Comparison of ENCODE assay signal across 19 cellular contexts in genomic region chr1:25945756-25946155, GRCh38. TPM values are rescaled to one million over a fixed set of nuclear protein-coding genes. Genes with fewer than 3 reads are reported as not detected.
DNase-seq lines count a peak whose midpoint lies in the region; ATAC-seq, FAIRE-seq and TF ChIP-seq lines count a peak whose summit lies in the region.
"Had no signal": no experiment of that assay in that cellular context is flagged by ENCODE, and none has a peak within 500 bp of the region (broad histone marks: within the 10 kb centered on the region; RNA-seq: fewer than 3 reads in every experiment).

No MANE protein-coding gene starts in this region.

- H3K4me3 ChIP-seq in BE2C (ENCODE audit: low read depth, low read length) = no peak overlapping the region
- no peak overlapping the region for H3K4me3 ChIP-seq in astrocyte (ENCODE audit: insufficient read depth, low read depth, low read length)
- no peak overlapping the region for H3K4me3 ChIP-seq in neural progenitor cell

- no peak for FAIRE-seq in astrocyte (lab: Jason Lieb, UNC)
- FAIRE-seq: D721Med, H54 had no signal

- peaks cover 11% of the 10 kb centered on the region for H3F3A ChIP-seq in neural progenitor cell (ENCODE audit: low read depth)

- H3K4me2 ChIP-seq in astrocyte (ENCODE audit: low read length) (no peak overlapping the region), neural progenitor cell (no peak overlapping the region)

- H3K36me3 ChIP-seq in BE2C (no peaks in the 10 kb centered on the region), astrocyte (ENCODE audit: insufficient read depth, low read length) (no peaks in the 10 kb centered on the region), neural progenitor cell (no peaks in the 10 kb centered on the region)

- H3K9me3 Mint-ChIP-seq in astrocyte (ENCODE audit: unreplicated experiment) (peaks cover 31% of the 10 kb centered on the region), neural progenitor cell (peaks cover 23% of the 10 kb centered on the region)
- H3K9me3 Mint-ChIP-seq in stimulated activated effector memory CD8-positive, alpha-beta T cell treated with anti-CD3 and anti-CD28 coated beads, Interleukin-12 subunit alpha, Interleukin-12 subunit beta, amount 100 ng/mL, for 72 hours = peaks cover 9% of the 10 kb centered on the region

- H3K36me3 Mint-ChIP-seq in astrocyte (ENCODE audit: low read depth, unreplicated experiment) (peaks cover 3% of the 10 kb centered on the region), neural progenitor cell (peaks cover 2% of the 10 kb centered on the region)
- no peaks in the 10 kb centered on the region for H3K36me3 Mint-ChIP-seq in stimulated activated effector memory CD8-positive, alpha-beta T cell treated with anti-CD3 and anti-CD28 coated beads, Interleukin-12 subunit alpha, Interleukin-12 subunit beta, amount 100 ng/mL, for 72 hours

- H3K9ac ChIP-seq in astrocyte (ENCODE audit: low read length) = no peak overlapping the region
- no peak overlapping the region for H3K9ac ChIP-seq in neural progenitor cell

- peak; percentile 61 for DNase-seq in BE2C
- DNase-seq in NCI-H146 treated with DMSO at 0.1 percent for 48 hours (lab: John Stamatoyannopoulos, UW; ENCODE audit: unreplicated experiment) = peak; percentile 52
- no peak for DNase-seq in astrocyte (ENCODE audit: low read depth)
- peak; percentile 70 for DNase-seq in neural progenitor cell (ENCODE audit: low spot score)
- no peak for DNase-seq in stimulated activated effector memory CD8-positive, alpha-beta T cell treated with anti-CD3 and anti-CD28 coated beads, Interleukin-12 subunit alpha, Interleukin-12 subunit beta, amount 100 ng/mL, for 72 hours (ENCODE audit: low spot score in 2 of 2)
- no peak for DNase-seq in superior temporal gyrus (ENCODE audit: extremely low spot score)
- no peak for DNase-seq in Right ventricle myocardium inferior (ENCODE audit: missing footprints)
- DNase-seq: KBM-7, MM.1S, NCI-H1048, NCI-H1436, NCI-H2029, NCI-H2171, NCI-H526, T-helper 1 cell had no signal

- H4K20me1 ChIP-seq in astrocyte (ENCODE audit: insufficient read depth, low read length) = no peaks in the 10 kb centered on the region
- H4K20me1 ChIP-seq in neural progenitor cell (ENCODE audit: low read depth) = no peaks in the 10 kb centered on the region

- H3K27ac Mint-ChIP-seq in astrocyte (ENCODE audit: unreplicated experiment) (no peak overlapping the region), neural progenitor cell (peak overlapping the region; percentile 62)
- H3K27ac Mint-ChIP-seq in stimulated activated effector memory CD8-positive, alpha-beta T cell treated with anti-CD3 and anti-CD28 coated beads, Interleukin-12 subunit alpha, Interleukin-12 subunit beta, amount 100 ng/mL, for 72 hours = no peak overlapping the region

- peak overlapping the region; percentile 47 for H2AFZ ChIP-seq in astrocyte (ENCODE audit: low read depth, low read length)
- no peak overlapping the region for H2AFZ ChIP-seq in neural progenitor cell (replicated peaks)

- TF ChIP-seq CTCF in BE2C (IDR thresholded peaks at IDR 0.05; ENCODE audit: low read depth, low read length) (no peak), astrocyte (IDR thresholded peaks at IDR 0.05; ENCODE audit: insufficient read depth, low read depth, low read length) (no peak), neural progenitor cell (IDR thresholded peaks at IDR 0.05) (no peak)

- H3K4me3 Mint-ChIP-seq in astrocyte (ENCODE audit: unreplicated experiment) = no peak overlapping the region
- no peak overlapping the region for H3K4me3 Mint-ChIP-seq in neural progenitor cell
- no peak overlapping the region for H3K4me3 Mint-ChIP-seq in stimulated activated effector memory CD8-positive, alpha-beta T cell treated with anti-CD3 and anti-CD28 coated beads, Interleukin-12 subunit alpha, Interleukin-12 subunit beta, amount 100 ng/mL, for 72 hours
- H3K4me3 Mint-ChIP-seq: CD14-positive monocyte had no signal

- H3K4me1 Mint-ChIP-seq in astrocyte (ENCODE audit: low read depth, unreplicated experiment) (no peaks in the 10 kb centered on the region), neural progenitor cell (peaks cover 14% of the 10 kb centered on the region)
- H3K4me1 Mint-ChIP-seq in stimulated activated effector memory CD8-positive, alpha-beta T cell treated with anti-CD3 and anti-CD28 coated beads, Interleukin-12 subunit alpha, Interleukin-12 subunit beta, amount 100 ng/mL, for 72 hours = no peaks in the 10 kb centered on the region
- H3K4me1 Mint-ChIP-seq: CD14-positive monocyte had no signal

- H3K27me3 Mint-ChIP-seq in astrocyte (ENCODE audit: low read depth, unreplicated experiment) (no peaks in the 10 kb centered on the region), neural progenitor cell (ENCODE audit: insufficient read depth, low read depth) (peaks cover 4% of the 10 kb centered on the region)

- H3K9me3 ChIP-seq in BE2C (no peaks in the 10 kb centered on the region), astrocyte (ENCODE audit: insufficient read depth, low read depth, low read length) (no peaks in the 10 kb centered on the region), neural progenitor cell (ENCODE audit: low read depth) (no peaks in the 10 kb centered on the region)

- H3K27ac ChIP-seq in astrocyte (ENCODE audit: low read depth, low read length) (no peak overlapping the region), neural progenitor cell (no peak overlapping the region)
- H3K27ac ChIP-seq: RWPE1 had no signal

- intact Hi-C loops in Right ventricle myocardium inferior (cut with DNase I) = no loop called here

- ATAC-seq in stimulated activated effector memory CD8-positive, alpha-beta T cell treated with anti-CD3 and anti-CD28 coated beads, Interleukin-12 subunit alpha, Interleukin-12 subunit beta, amount 100 ng/mL, for 72 hours = no peak
- ATAC-seq in Right ventricle myocardium inferior = no peak

- no peaks in the 10 kb centered on the region for H3K27me3 ChIP-seq in BE2C
- no peaks in the 10 kb centered on the region for H3K27me3 ChIP-seq in astrocyte (ENCODE audit: insufficient read depth, low read length)
- peaks cover 8% of the 10 kb centered on the region for H3K27me3 ChIP-seq in neural progenitor cell

- H3K79me2 ChIP-seq in astrocyte (ENCODE audit: insufficient read depth, low read length) (no peaks in the 10 kb centered on the region), neural progenitor cell (ENCODE audit: low read depth) (no peaks in the 10 kb centered on the region)

- no peaks in the 10 kb centered on the region for H3K4me1 ChIP-seq in BE2C
- no peaks in the 10 kb centered on the region for H3K4me1 ChIP-seq in astrocyte (ENCODE audit: insufficient read depth, low read length)
- H3K4me1 ChIP-seq in neural progenitor cell = peaks cover 5% of the 10 kb centered on the region

RNA-seq across cellular contexts. Expression of gene STMN1, which starts 39.5 kb away (rescaled TPM):
- 259 TPM for polyA plus RNA-seq in BE2C (2012; ENCODE audit: insufficient read depth, insufficient read length, low read depth)
- total RNA-seq in astrocyte (130 and 173 TPM in 2 replicates), neural progenitor cell (ENCODE audit: low replicate concordance) (356 and 519 TPM in 2 replicates), Right ventricle myocardium inferior (30.0 TPM)

RNA-seq across cellular contexts. Expression of gene PAFAH2, which starts 52.1 kb away (rescaled TPM):
- polyA plus RNA-seq in BE2C (2012; ENCODE audit: insufficient read depth, insufficient read length, low read depth) = 6.9 TPM
- total RNA-seq in astrocyte = 13.6 and 14.1 TPM in 2 replicates
- total RNA-seq in neural progenitor cell (ENCODE audit: low replicate concordance) = 16.6 and 18.2 TPM in 2 replicates
- total RNA-seq in Right ventricle myocardium inferior = 9.7 TPM

Comparison
In these comparisons a context has a peak if more than half of its experiments do, and no peak if none do; other contexts are left out.
1. DNase-seq: peak in BE2C (single experiment), NCI-H146 treated with DMSO at 0.1 percent for 48 hours (single experiment) and neural progenitor cell (single experiment); none in astrocyte (single experiment), stimulated activated effector memory CD8-positive, alpha-beta T cell treated with anti-CD3 and anti-CD28 coated beads, Interleukin-12 subunit alpha, Interleukin-12 subunit beta, amount 100 ng/mL, for 72 hours (0 of 2), superior temporal gyrus (single experiment) and Right ventricle myocardium inferior (single experiment).